In the genomic region with DNA sequence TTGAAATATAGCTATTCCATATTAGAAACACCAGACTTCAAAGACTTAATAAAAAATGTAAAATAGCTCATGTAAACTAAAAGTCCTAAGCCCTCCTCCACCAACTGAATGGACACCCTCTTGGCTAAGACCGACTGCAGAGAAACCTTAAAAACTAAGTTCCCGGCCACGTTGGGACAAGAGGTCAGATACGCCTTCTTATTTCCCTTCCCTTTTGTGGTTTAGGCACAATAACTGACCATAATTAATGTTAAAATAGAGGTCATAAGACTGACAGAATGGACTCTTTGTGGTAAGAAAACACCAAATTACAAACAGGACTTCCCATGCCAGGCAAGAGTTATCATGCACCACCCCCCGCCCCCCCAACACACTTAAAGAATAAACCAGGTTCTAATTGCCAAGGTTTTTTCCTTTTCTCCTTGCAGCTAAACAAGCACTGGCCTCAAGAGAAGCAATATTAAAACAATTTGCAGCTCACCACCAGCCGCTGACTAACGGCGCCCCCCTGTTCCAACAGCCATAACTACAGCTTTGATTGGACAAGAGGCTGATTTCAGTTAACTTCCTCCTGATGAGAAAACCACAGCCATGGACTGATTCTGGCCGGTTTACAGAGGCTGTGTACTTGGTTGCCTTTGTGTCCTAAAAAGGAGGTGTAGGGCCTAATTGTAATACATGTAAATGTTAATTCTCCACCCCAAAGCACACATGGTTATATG, we compare ENCODE assay signal across 12 cellular contexts. TPM values are rescaled to one million over a fixed set of nuclear protein-coding genes. Genes with fewer than 3 reads are reported as not detected.
DNase-seq lines count a peak whose midpoint lies in the region; ATAC-seq and TF ChIP-seq lines count a peak whose summit lies in the region.
"Had no signal": no experiment of that assay in that cellular context is flagged by ENCODE, and none has a peak within 500 bp of the region (broad histone marks: within the 10 kb centered on the region; RNA-seq: fewer than 3 reads in every experiment).

No MANE protein-coding gene starts in this region.

- H3K9ac ChIP-seq in MM.1S (ENCODE audit: low read length) (no peak overlapping the region), adipocyte (ENCODE audit: low read length) (no peak overlapping the region)

- H3F3A ChIP-seq in MM.1S (ENCODE audit: insufficient read depth, low read length): no peaks in the 10 kb centered on the region

- H3K36me3 Mint-ChIP-seq in T-helper 17 cell (ENCODE audit: low read depth): peaks cover 2% of the 10 kb centered on the region

- DNase-seq in EL (peak; percentile 38), MM.1S (no peak), adipocyte (ENCODE audit: low read depth) (peak; percentile 23), myocyte (ENCODE audit: low read depth) (peak; percentile 65), T-helper 17 cell (no peak), NCI-H446 treated with DMSO at 0.1 percent for 48 hours (lab: John Stamatoyannopoulos, UW) (no peak), NCI-H2171 (lab: John Stamatoyannopoulos, UW) (no peak)
- DNase-seq: activated naive CD4-positive, alpha-beta T cell treated with Interleukin-2 at 50 U/mL for 16 hours; NCI-H510A treated with DMSO at 0.1 percent for 48 hours; stomach had no signal

- no peak overlapping the region for H3K27ac ChIP-seq in MM.1S (ENCODE audit: low read length)
- H3K27ac ChIP-seq: stomach had no signal

- H3K36me3 ChIP-seq in MM.1S (replicated peaks; ENCODE audit: insufficient read depth, low read length): no peaks in the 10 kb centered on the region
- H3K36me3 ChIP-seq in adipocyte (ENCODE audit: control insufficient read depth, insufficient read depth, low read length, severe bottlenecking): no peaks in the 10 kb centered on the region
- H3K36me3 ChIP-seq: stomach had no signal

- H3K4me2 ChIP-seq in MM.1S (ENCODE audit: low read depth, low read length): no peak overlapping the region

- no peak overlapping the region for H2AFZ ChIP-seq in MM.1S (ENCODE audit: low read length)

- no peak overlapping the region for H3K27ac Mint-ChIP-seq in T-helper 17 cell

- H3K9me2 ChIP-seq in MM.1S (replicated peaks; ENCODE audit: insufficient read depth, low read length): no peaks in the 10 kb centered on the region

- no peak overlapping the region for H3K4me3 Mint-ChIP-seq in T-helper 17 cell

- H3K9me3 ChIP-seq in MM.1S (replicated peaks; ENCODE audit: insufficient read depth, low read length) (no peaks in the 10 kb centered on the region), adipocyte (ENCODE audit: control insufficient read depth, low read length) (no peaks in the 10 kb centered on the region), T-helper 17 cell (ENCODE audit: control insufficient read depth, low read length, poor library complexity, severe bottlenecking) (peaks cover 3% of the 10 kb centered on the region)
- H3K9me3 ChIP-seq: stomach had no signal

- H3K4me1 Mint-ChIP-seq in T-helper 17 cell: no peaks in the 10 kb centered on the region

- H3K27me3 ChIP-seq in MM.1S (replicated peaks; ENCODE audit: insufficient read depth, low read length) (no peaks in the 10 kb centered on the region), adipocyte (replicated peaks; ENCODE audit: control insufficient read depth, insufficient read depth, low read length) (peaks cover 58% of the 10 kb centered on the region)

- H4K20me1 ChIP-seq in MM.1S (ENCODE audit: insufficient read depth, low read length): no peaks in the 10 kb centered on the region

- ATAC-seq in T-helper 17 cell (no peak), GM21528 (IDR thresholded peaks at IDR 0.05; ENCODE audit: low FRiP score, unreplicated experiment) (no peak)

- H3K4me3 ChIP-seq in MM.1S (ENCODE audit: low read length) (no peak overlapping the region), adipocyte (ENCODE audit: low read length) (no peak overlapping the region)
- H3K4me3 ChIP-seq: stomach had no signal

- TF ChIP-seq CTCF in MM.1S (IDR thresholded peaks at IDR 0.05; ENCODE audit: low read length): peak; percentile 33

- H3K79me2 ChIP-seq in MM.1S (ENCODE audit: low read length): peaks cover 4% of the 10 kb centered on the region; the same call in 1 of the 2 replicates

- peaks cover 25% of the 10 kb centered on the region for H3K27me3 Mint-ChIP-seq in T-helper 17 cell

- peaks cover 33% of the 10 kb centered on the region for H3K4me1 ChIP-seq in MM.1S (ENCODE audit: low read length)
- H3K4me1 ChIP-seq in adipocyte (ENCODE audit: control insufficient read depth, insufficient read depth, low read length): peaks cover 9% of the 10 kb centered on the region

RNA-seq across cellular contexts. Expression of gene LAMP5, which starts 10.7 kb away (rescaled TPM):
- total RNA-seq in myocyte (0.99 and 2.0 TPM in 2 replicates), T-helper 17 cell (1 to 10 TPM in 1 of 2 donors, not detected in 1; 1.0 TPM)
- 13.1 TPM for polyA plus RNA-seq in myocyte (2012)
- total RNA-seq: lung microvascular endothelial cell had no signal

Comparison
In these comparisons a context has a peak if more than half of its experiments do, and no peak if none do; other contexts are left out.
1. DNase-seq: peak in EL (single experiment), adipocyte (single experiment) and myocyte (single experiment); none in MM.1S (single experiment), T-helper 17 cell (0 of 3), NCI-H446 treated with DMSO at 0.1 percent for 48 hours (single experiment) and NCI-H2171 (single experiment).